ENCODE assay signal across 10 cellular contexts in genomic region chr2:97966545-97967215, GRCh38. TPM values are rescaled to one million over a fixed set of nuclear protein-coding genes. Genes with fewer than 3 reads are reported as not detected.
DNase-seq lines count a peak whose midpoint lies in the region; ATAC-seq and TF ChIP-seq lines count a peak whose summit lies in the region.
"Had no signal": no experiment of that assay in that cellular context is flagged by ENCODE, and none has a peak within 500 bp of the region (broad histone marks: within the 10 kb centered on the region; RNA-seq: fewer than 3 reads in every experiment).

No MANE protein-coding gene starts in this region.

- H3K4ac ChIP-seq in trophoblast cell (ENCODE audit: low read depth, low read length): no peak overlapping the region

- H4K12ac ChIP-seq in trophoblast cell (ENCODE audit: low read depth, low read length): no peak overlapping the region

- H2BK5ac ChIP-seq in trophoblast cell (ENCODE audit: low read depth, low read length, poor library complexity): no peak overlapping the region

- no peak overlapping the region for H4K8ac ChIP-seq in trophoblast cell (ENCODE audit: low read depth, low read length)

- H3K4me1 ChIP-seq in PC-3 (ENCODE audit: insufficient read depth, low read length) (peaks cover 7% of the 10 kb centered on the region), trophoblast cell (ENCODE audit: control insufficient read depth in 1 of 2, insufficient read depth in 2 of 2, low read length in 2 of 2) (peaks cover 0 to 3% of the 10 kb centered on the region in 2 experiments)

- ATAC-seq in GM18907 (IDR thresholded peaks at IDR 0.05; ENCODE audit: unreplicated experiment) (peak; percentile 71), HG02678 (IDR thresholded peaks at IDR 0.05; ENCODE audit: unreplicated experiment) (peak; percentile 55), PC-3 (peak; percentile 88), HG03108 (IDR thresholded peaks at IDR 0.05; ENCODE audit: unreplicated experiment) (no peak)

- H3K79me2 ChIP-seq in PC-3 (ENCODE audit: low read length) (peaks cover 99% of the 10 kb centered on the region), trophoblast cell (ENCODE audit: control insufficient read depth, insufficient read depth, low read length, poor library complexity) (no peaks in the 10 kb centered on the region)

- no peak overlapping the region for H3K23ac ChIP-seq in trophoblast cell (ENCODE audit: low read length)

- no peak overlapping the region for H2BK120ac ChIP-seq in trophoblast cell (ENCODE audit: insufficient read depth, low read length, poor library complexity)

- H3F3A ChIP-seq in PC-3 (ENCODE audit: low read length, unreplicated experiment): no peaks in the 10 kb centered on the region

- H3K9ac ChIP-seq in PC-3 (ENCODE audit: low read length) (no peak overlapping the region), trophoblast cell (ENCODE audit: low read length) (no peak overlapping the region)
- H3K9ac ChIP-seq: SK-N-SH had no signal

- DNase-seq in PC-3: peak; percentile 63
- peak; percentile 30 to 75 for DNase-seq in trophoblast cell
- no peak for DNase-seq in NCI-H2107 treated with DMSO at 0.1 percent for 48 hours (lab: John Stamatoyannopoulos, UW; ENCODE audit: unreplicated experiment)
- no peak for DNase-seq in putamen (ENCODE audit: low spot score)
- DNase-seq in stimulated activated naive CD4-positive, alpha-beta T cell (lab: John Stamatoyannopoulos, UW): no peak
- DNase-seq: activated naive CD4-positive, alpha-beta T cell treated with anti-CD3 and anti-CD28 coated beads for 36 hours; SK-N-SH had no signal

- H3K27me3 ChIP-seq in PC-3 (ENCODE audit: low read length) (no peaks in the 10 kb centered on the region), trophoblast cell (ENCODE audit: insufficient read depth, low read length) (no peaks in the 10 kb centered on the region)

- no peak overlapping the region for H3K18ac ChIP-seq in trophoblast cell (ENCODE audit: low read length)

- POLR2A ChIA-PET in PC-3 (lab: Charles Lee; ENCODE audit: unreplicated experiment): no interaction called here

- H2AK5ac ChIP-seq in trophoblast cell (ENCODE audit: low read length): no peak overlapping the region

- H4K20me1 ChIP-seq in PC-3 (ENCODE audit: low read length): peaks cover 6% of the 10 kb centered on the region

- no peak overlapping the region for H4K91ac ChIP-seq in trophoblast cell (ENCODE audit: low read depth, low read length)

- H3K14ac ChIP-seq in trophoblast cell (ENCODE audit: low read length): no peak overlapping the region

- H2AFZ ChIP-seq in PC-3 (ENCODE audit: low read length) (no peak overlapping the region), trophoblast cell (ENCODE audit: insufficient read depth, low read length, poor library complexity) (no peak overlapping the region)

- H3K79me1 ChIP-seq in trophoblast cell (ENCODE audit: low read length): no peaks in the 10 kb centered on the region

- H3K9me3 ChIP-seq in PC-3 (ENCODE audit: low read length) (no peaks in the 10 kb centered on the region), trophoblast cell (ENCODE audit: insufficient read depth, low read depth, low read length) (no peaks in the 10 kb centered on the region)
- H3K9me3 ChIP-seq: SK-N-SH had no signal

- BruUV-seq in PC-3 (replicated peaks; lab: Mats Ljungman, UMichigan): no TSS peak

- TF ChIP-seq CTCF in PC-3 (conservative IDR thresholded peaks at IDR 0.05; ENCODE audit: low read depth, low read length): no peak

- H3K27ac ChIP-seq in PC-3 (ENCODE audit: low read length) (no peak overlapping the region), trophoblast cell (ENCODE audit: low read depth, low read length) (no peak overlapping the region)

- H3K4me2 ChIP-seq in PC-3 (ENCODE audit: low read length) (no peak overlapping the region), trophoblast cell (ENCODE audit: low read length) (no peak overlapping the region)
- H3K4me2 ChIP-seq: SK-N-SH had no signal

- H3K36me3 ChIP-seq in PC-3 (ENCODE audit: low read depth, low read length) (no peaks in the 10 kb centered on the region), trophoblast cell (ENCODE audit: control insufficient read depth in 1 of 2, insufficient read depth in 2 of 2, low read length in 2 of 2) (no peaks in the 10 kb centered on the region)

- H3K4me3 ChIP-seq in PC-3 (ENCODE audit: low read length): no peak overlapping the region
- H3K4me3 ChIP-seq in trophoblast cell (ENCODE audit: low read depth, low read length): no peak overlapping the region

- CTCF ChIA-PET in PC-3 (lab: Charles Lee): no interaction called here

- no CpG with 5 or more reads among the region's 3 CpGs for whole genome bisulfite sequencing in trophoblast cell (ENCODE audit: extremely low coverage, insufficient coverage, insufficient read length)

- intact Hi-C loops in PC-3 (cut with micrococcal nuclease): no loop called here

- H2BK12ac ChIP-seq in trophoblast cell (ENCODE audit: low read length): no peak overlapping the region

- H3K9me2 ChIP-seq in PC-3 (replicated peaks; ENCODE audit: low read length): no peaks in the 10 kb centered on the region
- H3K9me2 ChIP-seq: SK-N-SH had no signal

RNA-seq across cellular contexts. Expression of gene TMEM131, which starts 29.1 kb away (rescaled TPM):
- 21.1 and 27.2 TPM in 2 replicates for total RNA-seq in PC-3 (2014; rRNA removed)
- polyA plus RNA-seq in trophoblast cell (2013): 32.3 and 32.6 TPM in 2 replicates

Comparison
In these comparisons a context has a peak if more than half of its experiments do, and no peak if none do; other contexts are left out.
1. DNase-seq: peak in PC-3 (single experiment) and trophoblast cell (2 of 2); none in NCI-H2107 treated with DMSO at 0.1 percent for 48 hours (single experiment), putamen (single experiment) and stimulated activated naive CD4-positive, alpha-beta T cell (0 of 6).